Comparison of ENCODE assay signal across 20 cellular contexts in the genomic region with DNA sequence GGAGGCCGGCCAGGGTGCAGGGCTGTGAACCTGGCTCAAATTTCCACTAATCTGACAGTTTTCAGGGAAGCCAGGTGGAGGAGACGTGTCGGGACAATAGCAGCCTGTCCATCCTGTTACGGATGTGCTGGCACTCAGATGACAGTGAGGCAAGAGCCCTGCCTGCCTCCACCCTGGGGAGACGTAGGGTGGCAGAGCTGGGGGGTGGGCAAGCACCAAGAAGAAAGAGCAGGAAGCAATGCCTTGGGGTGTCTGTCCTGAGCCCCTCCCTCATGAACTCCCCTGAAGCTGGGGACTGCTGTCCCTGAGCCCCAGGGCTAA. TPM values are rescaled to one million over a fixed set of nuclear protein-coding genes. Genes with fewer than 3 reads are reported as not detected.
DNase-seq lines count a peak whose midpoint lies in the region; TF ChIP-seq lines count a peak whose summit lies in the region.
"Had no signal": no experiment of that assay in that cellular context is flagged by ENCODE, and none has a peak within 500 bp of the region (broad histone marks: within the 10 kb centered on the region; RNA-seq: fewer than 3 reads in every experiment).

No MANE protein-coding gene starts in this region.

- no peak for TF ChIP-seq POLR2A in esophagus muscularis mucosa (IDR thresholded peaks at IDR 0.05; ENCODE audit: low read depth)
- TF ChIP-seq POLR2A in prostate gland (IDR thresholded peaks at IDR 0.05), result no peak

- H3K36me3 ChIP-seq in esophagus muscularis mucosa (no peaks in the 10 kb centered on the region), prostate gland (no peaks in the 10 kb centered on the region)
- H3K36me3 ChIP-seq: SJCRH30 had no signal

- 53% methylated on average over 5 of the region's 5 CpGs for WGBS in esophagus muscularis mucosa
- WGBS in prostate gland, result 36% methylated on average over 5 of the region's 5 CpGs

- H3K9me3 ChIP-seq in esophagus muscularis mucosa, result peaks cover 0 to 8% (median 0%) of the 10 kb centered on the region in 4 donors
- H3K9me3 ChIP-seq in prostate gland, result no peaks in the 10 kb centered on the region
- H3K9me3 ChIP-seq: SJCRH30 had no signal

- TF ChIP-seq EP300 in esophagus muscularis mucosa (IDR thresholded peaks at IDR 0.05), result no peak

- H3K4me3 ChIP-seq in esophagus muscularis mucosa, result no peak overlapping the region
- no peak overlapping the region for H3K4me3 ChIP-seq in prostate gland
- H3K4me3 ChIP-seq: SJCRH30 had no signal

- CTCF ChIA-PET in RWPE1 (lab: Yijun Ruan, JAX), result interaction anchor here (0.5 to 2.1 kb wide), 2 partner anchors 10 to 169 kb away, joined by 3 to 8 read pairs; partner anchors contain the start of gene TRIM29

- H3K4me1 ChIP-seq in esophagus muscularis mucosa (no peaks in the 10 kb centered on the region), prostate gland (replicated peaks) (no peaks in the 10 kb centered on the region)
- H3K4me1 ChIP-seq: SJCRH30 had no signal

- POLR2A ChIA-PET in RWPE1 (lab: Yijun Ruan, JAX; ENCODE audit: low non-redundant PET), result no interaction called here

- no peak for TF ChIP-seq CTCF in GM10266 (IDR thresholded peaks at IDR 0.05; ENCODE audit: control insufficient read depth, insufficient read depth, low read depth, missing control alignments)
- no peak for TF ChIP-seq CTCF in RWPE1 (conservative IDR thresholded peaks at IDR 0.05; ENCODE audit: low read depth)
- TF ChIP-seq CTCF in esophagus muscularis mucosa (IDR thresholded peaks at IDR 0.05), result no peak
- no peak for TF ChIP-seq CTCF in prostate gland (IDR thresholded peaks at IDR 0.05)

- peak overlapping the region; percentile 78 for H3K27ac ChIP-seq in RWPE1
- no peak overlapping the region for H3K27ac ChIP-seq in esophagus muscularis mucosa (replicated peaks in 1 of 4)
- H3K27ac ChIP-seq in prostate gland, result peak overlapping the region; percentile 41 to 46
- H3K27ac ChIP-seq: HL-60, KMS-11, SJCRH30 had no signal

- peak; percentile 1 for DNase-seq in GM10266 (ENCODE audit: extremely low spot score)
- no peak for DNase-seq in RWPE1 (ENCODE audit: low spot score)
- peak; percentile 88 for DNase-seq in esophagus muscularis mucosa (ENCODE audit: extremely low spot score)
- no peak for DNase-seq in prostate gland (ENCODE audit: low spot score)
- DNase-seq in H4 (ENCODE audit: low spot score), result no peak
- DNase-seq in AML-193 (lab: John Stamatoyannopoulos, UW), result no peak
- DNase-seq in pons (ENCODE audit: low spot score), result no peak
- DNase-seq: C1 segment of cervical spinal cord; CD8-positive, alpha-beta memory T cell; DMS53; NCI-H1436 treated with DMSO at 0.1 percent for 48 hours; NCI-H2029; NCI-H345; NCI-H524 treated with DMSO at 0.1 percent for 48 hours; SJCRH30 had no signal

- intact Hi-C loops in esophagus muscularis mucosa (cut with DNase I) (no loop called here), prostate gland (cut with DNase I) (no loop called here)

- H3K27me3 ChIP-seq in esophagus muscularis mucosa (peaks cover 0 to 53% (median 2%) of the 10 kb centered on the region in 4 donors), prostate gland (replicated peaks; ENCODE audit: insufficient read depth) (peaks cover 4% of the 10 kb centered on the region)
- H3K27me3 ChIP-seq: SJCRH30 had no signal

RNA-seq across cellular contexts. Expression of gene TRIM29, which starts 10.0 kb away (rescaled TPM):
- total RNA-seq in esophagus muscularis mucosa (1 to 10 TPM in 1 of 4 donors, under 1 TPM in 3; 0.45 to 1.3 (median 0.75) TPM), prostate gland (100 to 1,000 TPM in 1 of 2 donors, 10 to 100 TPM in 1; 73.7 to 126 TPM)
- total RNA-seq in H4 (2014; rRNA removed; shearing (Covaris generic)), result 1.4 and 2.8 TPM in 2 replicates
- total RNA-seq: A673; CD8-positive, alpha-beta memory T cell; H9; HT1080; SJCRH30 had no signal

Comparison
In these comparisons a context has a peak if more than half of its experiments do, and no peak if none do; other contexts are left out.
1. DNase-seq: peak in GM10266 (single experiment) and esophagus muscularis mucosa (single experiment); none in RWPE1 (single experiment), prostate gland (single experiment), H4 (single experiment), AML-193 (0 of 2) and pons (single experiment).
2. H3K27ac ChIP-seq: peak in RWPE1 (single experiment) and prostate gland (2 of 2); none in esophagus muscularis mucosa (0 of 4).
3. RNA of gene TRIM29, which starts 10.0 kb away (total RNA-seq): 73.7 to 126 TPM in prostate gland; 1.4 to 2.8 TPM in H4 and 0.45 to 1.3 TPM in esophagus muscularis mucosa; every median in the first group is over 10 times any median in the second.